8 cellular contexts compared by ENCODE assay signal in the genomic region with DNA sequence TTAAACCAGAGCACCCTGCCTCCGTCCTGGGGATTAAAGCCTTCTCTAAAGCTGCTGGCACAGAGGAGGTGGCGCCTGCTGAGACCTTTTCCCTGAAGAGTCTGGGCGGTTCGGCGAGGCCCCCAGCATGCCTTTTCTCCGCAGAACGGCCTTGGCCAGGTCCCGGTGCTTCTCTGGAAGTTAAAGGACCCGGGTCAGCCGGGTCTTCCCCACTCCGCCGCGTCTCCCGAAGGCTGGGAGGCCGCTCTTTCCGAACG. TPM values are rescaled to one million over a fixed set of nuclear protein-coding genes. Genes with fewer than 3 reads are reported as not detected.
A peak's percentile ranks its signal among the peaks of the same experiment; 100 is the strongest.
DNase-seq lines count a peak whose midpoint lies in the region; ATAC-seq and TF ChIP-seq lines count a peak whose summit lies in the region.

No MANE protein-coding gene starts in this region.

- TF ChIP-seq CTCF in AG04449 (IDR thresholded peaks at IDR 0.05; ENCODE audit: insufficient read depth, low read length, missing control alignments) = no peak

- peak overlapping the region; percentile 92 for H3K4me3 Mint-ChIP-seq in activated naive CD8-positive, alpha-beta T cell treated with anti-CD3 and anti-CD28 coated beads, Interleukin-2, amount 10 ng/mL, durations not matched to agents 7 days and 5 days

- H3K27ac ChIP-seq in Karpas-422 (ENCODE audit: low read length) = peak overlapping the region; percentile 71
- H3K27ac ChIP-seq in right cardiac atrium (ENCODE audit: low read length) = peak overlapping the region; percentile 80

- DNase-seq in AG04449 (ENCODE audit: low read depth, low spot score) (no peak), Karpas-422 (peak; percentile 73), right cardiac atrium (no peak), skeletal muscle cell (ENCODE audit: low read depth) (no peak), NCI-H345 (lab: John Stamatoyannopoulos, UW) (no peak)
- no peak for DNase-seq in activated naive CD8-positive, alpha-beta T cell treated with anti-CD3 and anti-CD28 coated beads, Interleukin-2, amount 10 ng/mL, durations not matched to agents 7 days and 5 days

- H3K4me3 ChIP-seq in AG04449 (ENCODE audit: low read depth, low read length) (peak overlapping the region; percentile 73), Karpas-422 (ENCODE audit: low read length) (peak overlapping the region; percentile 81), right cardiac atrium (ENCODE audit: low read length) (peak overlapping the region; percentile 72), skeletal muscle cell (ENCODE audit: low read depth, low read length) (peak overlapping the region; percentile 91)

- peaks cover 20% of the 10 kb centered on the region for H3K79me2 ChIP-seq in Karpas-422 (ENCODE audit: low read length)

- H3K4me1 ChIP-seq in Karpas-422 (ENCODE audit: low read length) = peaks cover 47% of the 10 kb centered on the region
- peaks cover 19% of the 10 kb centered on the region for H3K4me1 ChIP-seq in right cardiac atrium (ENCODE audit: control insufficient read depth, insufficient read depth, low read length)

- WGBS in right cardiac atrium = under 1% methylated on average over 17 of the region's 17 CpGs

- no peaks in the 10 kb centered on the region for H3K9me2 ChIP-seq in Karpas-422 (replicated peaks; ENCODE audit: insufficient read depth, low read length)

- peak overlapping the region; percentile 89 for H3K9ac ChIP-seq in Karpas-422 (ENCODE audit: low read length)

- intact Hi-C loops in right cardiac atrium (cut with DNase I) = no loop called here

- H3K4me2 ChIP-seq in Karpas-422 (ENCODE audit: low read depth, low read length, poor library complexity, severe bottlenecking) = peak overlapping the region; percentile 87

- no peaks in the 10 kb centered on the region for H3K9me3 Mint-ChIP-seq in activated naive CD8-positive, alpha-beta T cell treated with anti-CD3 and anti-CD28 coated beads, Interleukin-2, amount 10 ng/mL, durations not matched to agents 7 days and 5 days

- H3K27ac Mint-ChIP-seq in activated naive CD8-positive, alpha-beta T cell treated with anti-CD3 and anti-CD28 coated beads, Interleukin-2, amount 10 ng/mL, durations not matched to agents 7 days and 5 days = peak overlapping the region; percentile 82

- H3K36me3 Mint-ChIP-seq in activated naive CD8-positive, alpha-beta T cell treated with anti-CD3 and anti-CD28 coated beads, Interleukin-2, amount 10 ng/mL, durations not matched to agents 7 days and 5 days = peaks cover 24% of the 10 kb centered on the region

- H3K9me3 ChIP-seq in Karpas-422 (ENCODE audit: low read length) (no peaks in the 10 kb centered on the region), right cardiac atrium (ENCODE audit: control insufficient read depth, low read length) (no peaks in the 10 kb centered on the region)

- H3K27me3 Mint-ChIP-seq in activated naive CD8-positive, alpha-beta T cell treated with anti-CD3 and anti-CD28 coated beads, Interleukin-2, amount 10 ng/mL, durations not matched to agents 7 days and 5 days = no peaks in the 10 kb centered on the region

- ATAC-seq in GM19463 (IDR thresholded peaks at IDR 0.05; ENCODE audit: unreplicated experiment) = peak; percentile 14
- ATAC-seq in activated naive CD8-positive, alpha-beta T cell treated with anti-CD3 and anti-CD28 coated beads, Interleukin-2, amount 10 ng/mL, durations not matched to agents 7 days and 5 days (ENCODE audit: low read depth) = peak; percentile 35
- ATAC-seq in right cardiac atrium = peak; percentile 13 to 34
- ATAC-seq in HG03469 (IDR thresholded peaks at IDR 0.05; ENCODE audit: unreplicated experiment) = no peak

- H3K27me3 ChIP-seq in Karpas-422 (ENCODE audit: low read length) (no peaks in the 10 kb centered on the region), right cardiac atrium (ENCODE audit: control insufficient read depth, insufficient read depth) (no peaks in the 10 kb centered on the region)

- CTCF ChIA-PET in AG04449 (lab: Yijun Ruan, JAX) = interaction anchor here (0.7 to 8.8 kb wide), 12 partner anchors 10 to 274 kb away, joined by 3 to 134 read pairs (median 3); a partner anchor contains a TSS

- POLR2A ChIA-PET in AG04449 (lab: Yijun Ruan, JAX) = interaction anchor here (0.9 to 1.7 kb wide), 8 partner anchors 8 to 125 kb away, joined by 3 to 13 read pairs (median 5); a partner anchor contains a TSS
- POLR2A ChIA-PET in activated naive CD8-positive, alpha-beta T cell treated with anti-CD3 and anti-CD28 coated beads, Interleukin-2, amount 10 ng/mL, durations not matched to agents 7 days and 5 days (lab: Charles Lee) = interaction anchor here (0.7 to 2.5 kb wide), 19 partner anchors 8 to 290 kb away, joined by 3 to 23 read pairs (median 6); a partner anchor contains a TSS

- peaks cover 27% of the 10 kb centered on the region for H3K4me1 Mint-ChIP-seq in activated naive CD8-positive, alpha-beta T cell treated with anti-CD3 and anti-CD28 coated beads, Interleukin-2, amount 10 ng/mL, durations not matched to agents 7 days and 5 days

- peak overlapping the region; percentile 88; the same call in 1 of the 2 replicates for H2AFZ ChIP-seq in Karpas-422 (ENCODE audit: low read length)

- H3K36me3 ChIP-seq in Karpas-422 (ENCODE audit: insufficient read depth, low read length) = peaks cover 21% of the 10 kb centered on the region

- no peaks in the 10 kb centered on the region for H4K20me1 ChIP-seq in Karpas-422 (ENCODE audit: insufficient read depth, low read depth, low read length)

RNA-seq across cellular contexts. Expression of a gene that starts 0.5 kb away (rescaled TPM):
- total RNA-seq in Karpas-422 (2014; rRNA removed; shearing (Covaris generic); ENCODE audit: low replicate concordance) = 58.8 and 69.5 TPM in 2 replicates
- total RNA-seq in activated naive CD8-positive, alpha-beta T cell treated with anti-CD3 and anti-CD28 coated beads, Interleukin-2, amount 10 ng/mL, durations not matched to agents 7 days and 5 days = 100 to 1,000 TPM in 1 of 2 experiments, 10 to 100 TPM in 1; 90.3 to 113 TPM
- total RNA-seq in right cardiac atrium = 100 to 1,000 TPM; 108 to 128 (median 121) TPM
- 44.9 TPM for polyA plus RNA-seq in right cardiac atrium

RNA-seq across cellular contexts. Expression of a gene that starts 16.3 kb away (rescaled TPM):
- total RNA-seq in Karpas-422 (2014; rRNA removed; shearing (Covaris generic); ENCODE audit: low replicate concordance) = 73.7 and 78.8 TPM in 2 replicates
- total RNA-seq in activated naive CD8-positive, alpha-beta T cell treated with anti-CD3 and anti-CD28 coated beads, Interleukin-2, amount 10 ng/mL, durations not matched to agents 7 days and 5 days = 10 to 100 TPM; 68.7 to 72.9 TPM
- 10 to 100 TPM; 39.1 to 59.8 (median 47.7) TPM for total RNA-seq in right cardiac atrium
- 47.9 TPM for polyA plus RNA-seq in right cardiac atrium

RNA-seq across cellular contexts. Expression of a gene that starts 31.8 kb away (rescaled TPM):
- total RNA-seq in Karpas-422 (2014; rRNA removed; shearing (Covaris generic); ENCODE audit: low replicate concordance) = 135 and 229 TPM in 2 replicates
- total RNA-seq in activated naive CD8-positive, alpha-beta T cell treated with anti-CD3 and anti-CD28 coated beads, Interleukin-2, amount 10 ng/mL, durations not matched to agents 7 days and 5 days = 100 to 1,000 TPM; 220 to 222 TPM
- total RNA-seq in right cardiac atrium = 100 to 1,000 TPM; 802 to 917 (median 853) TPM
- 2,062 TPM for polyA plus RNA-seq in right cardiac atrium

RNA-seq across cellular contexts. Expression of a gene that starts 33.0 kb away (rescaled TPM):
- total RNA-seq in Karpas-422 (2014; rRNA removed; shearing (Covaris generic); ENCODE audit: low replicate concordance) = 37.1 and 54.9 TPM in 2 replicates
- 100 to 1,000 TPM; 100 to 103 TPM for total RNA-seq in activated naive CD8-positive, alpha-beta T cell treated with anti-CD3 and anti-CD28 coated beads, Interleukin-2, amount 10 ng/mL, durations not matched to agents 7 days and 5 days
- total RNA-seq in right cardiac atrium = 10 to 100 TPM; 52.2 to 67.1 (median 61.7) TPM
- polyA plus RNA-seq in right cardiac atrium = 36.1 TPM

RNA-seq across cellular contexts. Expression of a gene that starts 50.5 kb away (rescaled TPM):
- total RNA-seq in Karpas-422 (2014; rRNA removed; shearing (Covaris generic); ENCODE audit: low replicate concordance) = 4.1 and 8.1 TPM in 2 replicates
- 1 to 10 TPM; 3.5 to 4.2 TPM for total RNA-seq in activated naive CD8-positive, alpha-beta T cell treated with anti-CD3 and anti-CD28 coated beads, Interleukin-2, amount 10 ng/mL, durations not matched to agents 7 days and 5 days
- 1 to 10 TPM; 5.3 to 8.1 (median 6.3) TPM for total RNA-seq in right cardiac atrium
- polyA plus RNA-seq in right cardiac atrium = 3.5 TPM
